1 cellular context compared by ENCODE assay signal in the genomic region with DNA sequence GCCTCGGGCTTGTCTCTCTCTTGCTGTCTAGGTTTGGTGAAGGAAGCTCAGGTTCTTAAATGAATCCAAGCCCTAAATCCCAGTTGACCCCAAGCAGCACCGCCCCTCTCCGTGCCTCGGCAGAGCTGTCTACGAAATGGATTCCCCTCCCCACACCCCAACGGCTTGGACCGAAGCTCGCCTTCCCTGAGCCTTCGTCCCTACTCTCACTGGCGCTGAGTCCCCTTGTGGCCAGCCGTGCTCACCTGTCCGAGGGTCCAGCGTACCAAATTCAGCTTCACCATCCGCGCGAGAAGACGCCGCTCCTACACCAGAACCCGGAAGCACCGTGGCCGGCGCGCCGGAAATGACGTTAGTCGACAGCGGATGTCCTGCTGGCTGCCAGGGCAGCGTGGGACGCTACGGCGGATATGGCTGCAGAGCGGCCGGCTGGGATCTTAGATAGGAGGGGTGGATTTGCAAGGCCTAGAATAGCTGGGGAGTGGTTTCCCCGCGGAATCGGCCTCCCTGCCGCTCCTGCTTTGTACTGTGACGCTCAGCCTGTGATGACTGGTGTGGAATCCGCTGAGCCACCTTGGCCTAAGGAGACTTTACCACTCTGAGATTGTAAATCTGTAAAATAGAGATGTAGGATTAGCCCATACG.
TF ChIP-seq lines count a peak whose summit lies in the region.

A gene (minus strand): TSS at position 325 of the 645 bp plus-strand sequence. CDS start 2,201 bp downstream, outside the sequence.

TF ChIP-seq in HepG2, 621 proteins besides CTCF, POLR2A, EP300 and RAD21 (continued from another document and continues in another):
- TF ChIP-seq, protein P1, sequence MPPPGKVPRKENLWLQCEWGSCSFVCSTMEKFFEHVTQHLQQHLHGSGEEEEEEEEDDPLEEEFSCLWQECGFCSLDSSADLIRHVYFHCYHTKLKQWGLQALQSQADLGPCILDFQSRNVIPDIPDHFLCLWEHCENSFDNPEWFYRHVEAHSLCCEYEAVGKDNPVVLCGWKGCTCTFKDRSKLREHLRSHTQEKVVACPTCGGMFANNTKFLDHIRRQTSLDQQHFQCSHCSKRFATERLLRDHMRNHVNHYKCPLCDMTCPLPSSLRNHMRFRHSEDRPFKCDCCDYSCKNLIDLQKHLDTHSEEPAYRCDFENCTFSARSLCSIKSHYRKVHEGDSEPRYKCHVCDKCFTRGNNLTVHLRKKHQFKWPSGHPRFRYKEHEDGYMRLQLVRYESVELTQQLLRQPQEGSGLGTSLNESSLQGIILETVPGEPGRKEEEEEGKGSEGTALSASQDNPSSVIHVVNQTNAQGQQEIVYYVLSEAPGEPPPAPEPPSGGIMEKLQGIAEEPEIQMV (CRISPR knock-in tag; IDR thresholded peaks at IDR 0.05; ENCODE audit: low read depth): no peak
- TF ChIP-seq JARID2 (CRISPR knock-in tag; IDR thresholded peaks at IDR 0.05; ENCODE audit: insufficient replicate concordance) (no peak), CCAR2 (optimal IDR thresholded peaks at IDR 0.05; ENCODE audit: low read depth, low read length) (no peak), ZMYM4 (CRISPR knock-in tag; IDR thresholded peaks at IDR 0.05) (peak; percentile 88), MEF2D (CRISPR knock-in tag; IDR thresholded peaks at IDR 0.05) (peak; percentile 85), ZNF552 (CRISPR knock-in tag; IDR thresholded peaks at IDR 0.05; ENCODE audit: borderline replicate concordance) (peak; percentile 74; the same call in 1 of the 2 replicates), ZNF883 (CRISPR knock-in tag; IDR thresholded peaks at IDR 0.05; ENCODE audit: not compliant biosample characterization) (peak; percentile 76), ZNF569 (CRISPR knock-in tag; IDR thresholded peaks at IDR 0.05; ENCODE audit: borderline replicate concordance) (no peak), ZNF431 (CRISPR knock-in tag; IDR thresholded peaks at IDR 0.05; ENCODE audit: borderline replicate concordance, low read depth) (0 out of 2 replicates have a peak, but pooled peaks have one; percentile 13), STAG1 (CRISPR knock-in tag; IDR thresholded peaks at IDR 0.05) (peak; percentile 33), ZNF589 (CRISPR knock-in tag; conservative IDR thresholded peaks at IDR 0.05) (no peak), ZFYVE20 (CRISPR knock-in tag; IDR thresholded peaks at IDR 0.05; ENCODE audit: borderline replicate concordance, low read depth) (no peak), ZIK1 (CRISPR knock-in tag; IDR thresholded peaks at IDR 0.05; ENCODE audit: borderline replicate concordance, low read depth) (no peak), MIER3 (CRISPR knock-in tag; IDR thresholded peaks at IDR 0.05; ENCODE audit: borderline replicate concordance) (peak; percentile 77; the same call in 1 of the 2 replicates), CEBPB (IDR thresholded peaks at IDR 0.05; ENCODE audit: borderline replicate concordance, low read depth, low read length) (no peak), ZNF256 (CRISPR knock-in tag; conservative IDR thresholded peaks at IDR 0.05) (no peak), ARNTL (CRISPR knock-in tag; IDR thresholded peaks at IDR 0.05) (no peak), ZSCAN20 (CRISPR knock-in tag; IDR thresholded peaks at IDR 0.05; ENCODE audit: borderline replicate concordance) (no peak), SNAI1 (CRISPR knock-in tag; IDR thresholded peaks at IDR 0.05; ENCODE audit: borderline replicate concordance) (peak; percentile 80; the same call in 1 of the 2 replicates), CHD4 (IDR thresholded peaks at IDR 0.05; ENCODE audit: borderline replicate concordance, low read length) (no peak), SMAD3 (CRISPR knock-in tag; IDR thresholded peaks at IDR 0.05) (0 out of 2 replicates have a peak, but pooled peaks have one; percentile 28), NR1H2 (CRISPR knock-in tag; IDR thresholded peaks at IDR 0.05; ENCODE audit: borderline replicate concordance, low read depth) (no peak), ZNF34 (CRISPR knock-in tag; IDR thresholded peaks at IDR 0.05; ENCODE audit: borderline replicate concordance) (peak; percentile 86; the same call in 1 of the 2 replicates), ZFY (CRISPR knock-in tag; IDR thresholded peaks at IDR 0.05) (peak; percentile 92), ZNF619 (CRISPR knock-in tag; IDR thresholded peaks at IDR 0.05) (peak; percentile 82; the same call in 1 of the 2 replicates), ZNF530 (CRISPR knock-in tag; IDR thresholded peaks at IDR 0.05; ENCODE audit: low read depth) (no peak), ZNF207 (IDR thresholded peaks at IDR 0.05; ENCODE audit: borderline replicate concordance) (no peak), ZNF335 (CRISPR knock-in tag; IDR thresholded peaks at IDR 0.05) (no peak), SIN3A (IDR thresholded peaks at IDR 0.05; ENCODE audit: borderline replicate concordance, low read depth, low read length) (peak; percentile 98), ZNF782 (CRISPR knock-in tag; IDR thresholded peaks at IDR 0.05; ENCODE audit: borderline replicate concordance) (0 out of 2 replicates have a peak, but pooled peaks have one; percentile 60), GFI1 (CRISPR knock-in tag; IDR thresholded peaks at IDR 0.05; ENCODE audit: borderline replicate concordance) (no peak), HMG20A (CRISPR knock-in tag; IDR thresholded peaks at IDR 0.05; ENCODE audit: borderline replicate concordance) (no peak), ZNF343 (CRISPR knock-in tag; IDR thresholded peaks at IDR 0.05) (peak; percentile 42; the same call in 1 of the 2 replicates), MZF1 (CRISPR knock-in tag; IDR thresholded peaks at IDR 0.05; ENCODE audit: borderline replicate concordance) (0 out of 2 replicates have a peak, but pooled peaks have one; percentile 65), HDAC2 (CRISPR knock-in tag; IDR thresholded peaks at IDR 0.05) (peak; percentile 93), CHCHD3 (CRISPR knock-in tag; IDR thresholded peaks at IDR 0.05) (no peak), ZNF451 (CRISPR knock-in tag; IDR thresholded peaks at IDR 0.05) (no peak), MAFG (CRISPR knock-in tag; IDR thresholded peaks at IDR 0.05) (no peak), ZNF138 (CRISPR knock-in tag; IDR thresholded peaks at IDR 0.05; ENCODE audit: low read depth) (no peak), NCOA2 (CRISPR knock-in tag; IDR thresholded peaks at IDR 0.05) (no peak), THAP11 (CRISPR knock-in tag; IDR thresholded peaks at IDR 0.05) (peak; percentile 96), ZKSCAN1 (IDR thresholded peaks at IDR 0.05; ENCODE audit: low read length) (no peak), CENPX (CRISPR knock-in tag; IDR thresholded peaks at IDR 0.05) (no peak), RAD51 (IDR thresholded peaks at IDR 0.05; ENCODE audit: borderline replicate concordance) (no peak), ZBTB3 (CRISPR knock-in tag; IDR thresholded peaks at IDR 0.05; ENCODE audit: borderline replicate concordance, low read depth) (peak; percentile 81; the same call in 1 of the 2 replicates), ATF1 (CRISPR knock-in tag; IDR thresholded peaks at IDR 0.05) (peak; percentile 98), CREM (IDR thresholded peaks at IDR 0.05) (peak; percentile 98), CREM (CRISPR knock-in tag; IDR thresholded peaks at IDR 0.05) (peak; percentile 84), AGO1 (IDR thresholded peaks at IDR 0.05; ENCODE audit: low read depth, low read length, poor library complexity, severe bottlenecking) (no peak), CBX1 (IDR thresholded peaks at IDR 0.05; ENCODE audit: low read depth) (peak; percentile 46), ZNF564 (CRISPR knock-in tag; IDR thresholded peaks at IDR 0.05) (no peak; the same call in 1 of the 2 replicates), KDM5A (IDR thresholded peaks at IDR 0.05; ENCODE audit: borderline replicate concordance, low read length) (peak; percentile 85), ZNF124 (CRISPR knock-in tag; IDR thresholded peaks at IDR 0.05) (peak; percentile 76; the same call in 1 of the 2 replicates), ZNF235 (CRISPR knock-in tag; IDR thresholded peaks at IDR 0.05; ENCODE audit: borderline replicate concordance) (no peak), GLI4 (CRISPR knock-in tag; IDR thresholded peaks at IDR 0.05; ENCODE audit: borderline replicate concordance) (peak; percentile 74; the same call in 1 of the 2 replicates), ZNF737 (CRISPR knock-in tag; IDR thresholded peaks at IDR 0.05; ENCODE audit: borderline replicate concordance) (no peak), HOXA7 (CRISPR knock-in tag; IDR thresholded peaks at IDR 0.05) (no peak), ZNF720 (CRISPR knock-in tag; IDR thresholded peaks at IDR 0.05) (no peak), HNRNPUL1 (IDR thresholded peaks at IDR 0.05; ENCODE audit: low read depth, low read length) (no peak), FOXK2 (IDR thresholded peaks at IDR 0.05) (no peak)
- TF ChIP-seq, protein P2, sequence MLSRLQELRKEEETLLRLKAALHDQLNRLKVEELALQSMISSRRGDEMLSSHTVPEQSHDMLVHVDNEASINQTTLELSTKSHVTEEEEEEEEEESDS (CRISPR knock-in tag; IDR thresholded peaks at IDR 0.05; ENCODE audit: borderline replicate concordance): no peak
- TF ChIP-seq, protein P3, sequence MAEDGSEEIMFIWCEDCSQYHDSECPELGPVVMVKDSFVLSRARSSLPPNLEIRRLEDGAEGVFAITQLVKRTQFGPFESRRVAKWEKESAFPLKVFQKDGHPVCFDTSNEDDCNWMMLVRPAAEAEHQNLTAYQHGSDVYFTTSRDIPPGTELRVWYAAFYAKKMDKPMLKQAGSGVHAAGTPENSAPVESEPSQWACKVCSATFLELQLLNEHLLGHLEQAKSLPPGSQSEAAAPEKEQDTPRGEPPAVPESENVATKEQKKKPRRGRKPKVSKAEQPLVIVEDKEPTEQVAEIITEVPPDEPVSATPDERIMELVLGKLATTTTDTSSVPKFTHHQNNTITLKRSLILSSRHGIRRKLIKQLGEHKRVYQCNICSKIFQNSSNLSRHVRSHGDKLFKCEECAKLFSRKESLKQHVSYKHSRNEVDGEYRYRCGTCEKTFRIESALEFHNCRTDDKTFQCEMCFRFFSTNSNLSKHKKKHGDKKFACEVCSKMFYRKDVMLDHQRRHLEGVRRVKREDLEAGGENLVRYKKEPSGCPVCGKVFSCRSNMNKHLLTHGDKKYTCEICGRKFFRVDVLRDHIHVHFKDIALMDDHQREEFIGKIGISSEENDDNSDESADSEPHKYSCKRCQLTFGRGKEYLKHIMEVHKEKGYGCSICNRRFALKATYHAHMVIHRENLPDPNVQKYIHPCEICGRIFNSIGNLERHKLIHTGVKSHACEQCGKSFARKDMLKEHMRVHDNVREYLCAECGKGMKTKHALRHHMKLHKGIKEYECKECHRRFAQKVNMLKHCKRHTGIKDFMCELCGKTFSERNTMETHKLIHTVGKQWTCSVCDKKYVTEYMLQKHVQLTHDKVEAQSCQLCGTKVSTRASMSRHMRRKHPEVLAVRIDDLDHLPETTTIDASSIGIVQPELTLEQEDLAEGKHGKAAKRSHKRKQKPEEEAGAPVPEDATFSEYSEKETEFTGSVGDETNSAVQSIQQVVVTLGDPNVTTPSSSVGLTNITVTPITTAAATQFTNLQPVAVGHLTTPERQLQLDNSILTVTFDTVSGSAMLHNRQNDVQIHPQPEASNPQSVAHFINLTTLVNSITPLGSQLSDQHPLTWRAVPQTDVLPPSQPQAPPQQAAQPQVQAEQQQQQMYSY (CRISPR knock-in tag; IDR thresholded peaks at IDR 0.05): peak; percentile 48; the same call in 1 of the 2 replicates
- TF ChIP-seq, protein P4, sequence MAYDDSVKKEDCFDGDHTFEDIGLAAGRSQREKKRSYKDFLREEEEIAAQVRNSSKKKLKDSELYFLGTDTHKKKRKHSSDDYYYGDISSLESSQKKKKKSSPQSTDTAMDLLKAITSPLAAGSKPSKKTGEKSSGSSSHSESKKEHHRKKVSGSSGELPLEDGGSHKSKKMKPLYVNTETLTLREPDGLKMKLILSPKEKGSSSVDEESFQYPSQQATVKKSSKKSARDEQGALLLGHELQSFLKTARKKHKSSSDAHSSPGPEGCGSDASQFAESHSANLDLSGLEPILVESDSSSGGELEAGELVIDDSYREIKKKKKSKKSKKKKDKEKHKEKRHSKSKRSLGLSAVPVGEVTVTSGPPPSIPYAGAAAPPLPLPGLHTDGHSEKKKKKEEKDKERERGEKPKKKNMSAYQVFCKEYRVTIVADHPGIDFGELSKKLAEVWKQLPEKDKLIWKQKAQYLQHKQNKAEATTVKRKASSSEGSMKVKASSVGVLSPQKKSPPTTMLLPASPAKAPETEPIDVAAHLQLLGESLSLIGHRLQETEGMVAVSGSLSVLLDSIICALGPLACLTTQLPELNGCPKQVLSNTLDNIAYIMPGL (CRISPR knock-in tag; IDR thresholded peaks at IDR 0.05; ENCODE audit: borderline replicate concordance in 1 of 2, low read depth in 1 of 2): peak; percentile 82
- TF ChIP-seq, protein P5, sequence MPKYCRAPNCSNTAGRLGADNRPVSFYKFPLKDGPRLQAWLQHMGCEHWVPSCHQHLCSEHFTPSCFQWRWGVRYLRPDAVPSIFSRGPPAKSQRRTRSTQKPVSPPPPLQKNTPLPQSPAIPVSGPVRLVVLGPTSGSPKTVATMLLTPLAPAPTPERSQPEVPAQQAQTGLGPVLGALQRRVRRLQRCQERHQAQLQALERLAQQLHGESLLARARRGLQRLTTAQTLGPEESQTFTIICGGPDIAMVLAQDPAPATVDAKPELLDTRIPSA (CRISPR knock-in tag; IDR thresholded peaks at IDR 0.05; ENCODE audit: borderline replicate concordance): no peak
- TF ChIP-seq, protein P6, sequence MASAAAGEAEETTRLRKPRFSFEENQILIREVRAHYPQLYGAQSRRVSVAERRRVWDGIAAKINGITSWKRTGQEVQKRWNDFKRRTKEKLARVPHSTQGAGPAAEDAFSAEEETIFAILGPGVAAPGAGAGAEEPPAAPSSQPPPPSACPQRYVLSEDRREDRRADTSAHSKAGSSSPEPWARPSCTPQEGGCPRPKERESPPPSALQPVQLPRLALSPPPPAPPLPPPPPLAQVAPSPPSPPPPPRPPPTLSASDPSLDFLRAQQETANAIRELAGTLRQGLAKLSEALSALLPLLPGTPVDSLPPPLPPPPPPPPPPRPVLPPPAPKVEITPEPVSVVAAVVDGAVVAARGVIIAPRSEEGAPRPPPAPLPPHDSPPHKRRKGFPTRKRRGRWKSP (CRISPR knock-in tag; IDR thresholded peaks at IDR 0.05): 0 out of 2 replicates have a peak, but pooled peaks have one; percentile 33
- TF ChIP-seq, protein P7, sequence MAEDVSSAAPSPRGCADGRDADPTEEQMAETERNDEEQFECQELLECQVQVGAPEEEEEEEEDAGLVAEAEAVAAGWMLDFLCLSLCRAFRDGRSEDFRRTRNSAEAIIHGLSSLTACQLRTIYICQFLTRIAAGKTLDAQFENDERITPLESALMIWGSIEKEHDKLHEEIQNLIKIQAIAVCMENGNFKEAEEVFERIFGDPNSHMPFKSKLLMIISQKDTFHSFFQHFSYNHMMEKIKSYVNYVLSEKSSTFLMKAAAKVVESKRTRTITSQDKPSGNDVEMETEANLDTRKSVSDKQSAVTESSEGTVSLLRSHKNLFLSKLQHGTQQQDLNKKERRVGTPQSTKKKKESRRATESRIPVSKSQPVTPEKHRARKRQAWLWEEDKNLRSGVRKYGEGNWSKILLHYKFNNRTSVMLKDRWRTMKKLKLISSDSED (CRISPR knock-in tag; IDR thresholded peaks at IDR 0.05): no peak
